ENCODE assay signal across 9 cellular contexts in genomic region chr9:122816163-122816867, GRCh38. TPM values are rescaled to one million over a fixed set of nuclear protein-coding genes. Genes with fewer than 3 reads are reported as not detected.
A peak's percentile ranks its signal among the peaks of the same experiment; 100 is the strongest.
DNase-seq lines count a peak whose midpoint lies in the region; ATAC-seq and TF ChIP-seq lines count a peak whose summit lies in the region.
"Had no signal": no experiment of that assay in that cellular context is flagged by ENCODE, and none has a peak within 500 bp of the region (broad histone marks: within the 10 kb centered on the region; RNA-seq: fewer than 3 reads in every experiment).

No MANE protein-coding gene starts in this region.

- no peaks in the 10 kb centered on the region for H3K27me3 ChIP-seq in SJCRH30
- H3K27me3 ChIP-seq: dorsolateral prefrontal cortex had no signal

- peaks cover 6% of the 10 kb centered on the region for H3K4me1 ChIP-seq in SJCRH30

- H3K27ac ChIP-seq in SJCRH30: no peak overlapping the region

- H3K4me3 ChIP-seq in SJCRH30: no peak overlapping the region

- no peaks in the 10 kb centered on the region for H3K9me3 Mint-ChIP-seq in effector memory CD8-positive, alpha-beta T cell

- H3K9me3 ChIP-seq in SJCRH30 (replicated peaks): no peaks in the 10 kb centered on the region

- H3K36me3 Mint-ChIP-seq in effector memory CD8-positive, alpha-beta T cell (ENCODE audit: insufficient read depth): peaks cover 22% of the 10 kb centered on the region

- peak overlapping the region; percentile 94 to 95 for H3K27ac Mint-ChIP-seq in effector memory CD8-positive, alpha-beta T cell

- peaks cover 19 to 20% of the 10 kb centered on the region in 2 donors for H3K4me1 Mint-ChIP-seq in effector memory CD8-positive, alpha-beta T cell (ENCODE audit: low read depth in 2 of 2)

- DNase-seq in activated CD4-positive, alpha-beta T cell treated with anti-CD3 and anti-CD28 coated beads for 4 hours: peak; percentile 35 to 40
- DNase-seq in effector memory CD8-positive, alpha-beta T cell: peak; percentile 14 to 20 (median 17)
- peak; percentile 20 for DNase-seq in stimulated activated CD4-positive, alpha-beta T cell treated with anti-CD3 and anti-CD28 coated beads, Interleukin-2, amount 100 ng/mL, for 4 hours (ENCODE audit: low read depth)
- DNase-seq in SJCRH30: no peak
- DNase-seq in GM10266 (ENCODE audit: extremely low spot score): no peak
- DNase-seq in iPS-NIHi11 (ENCODE audit: low spot score): no peak

- H3K27me3 Mint-ChIP-seq in effector memory CD8-positive, alpha-beta T cell: no peaks in the 10 kb centered on the region

- ATAC-seq in GM21423 (IDR thresholded peaks at IDR 0.05; ENCODE audit: unreplicated experiment) (peak; percentile 75), HG03175 (IDR thresholded peaks at IDR 0.05; ENCODE audit: unreplicated experiment) (no peak)
- ATAC-seq in effector memory CD8-positive, alpha-beta T cell (replicated peaks): peak; percentile 94

- peak overlapping the region; percentile 66 for H3K4me3 Mint-ChIP-seq in effector memory CD8-positive, alpha-beta T cell

- TF ChIP-seq CTCF in GM10266 (IDR thresholded peaks at IDR 0.05; ENCODE audit: control insufficient read depth, insufficient read depth, low read depth, missing control alignments): no peak

- H3K36me3 ChIP-seq in SJCRH30: peaks cover 34% of the 10 kb centered on the region

RNA-seq across cellular contexts. Expression of gene PDCL, which starts 12.1 kb away (rescaled TPM):
- total RNA-seq in SJCRH30 (2014; rRNA removed; shearing (Covaris generic)): 39.0 and 45.6 TPM in 2 replicates

RNA-seq across cellular contexts. Expression of gene OR1K1, which starts 16.4 kb away (rescaled TPM):
- not detected in 2 replicates for total RNA-seq in SJCRH30 (2014; rRNA removed; shearing (Covaris generic))
- total RNA-seq: dorsolateral prefrontal cortex had no signal

RNA-seq across cellular contexts. Expression of gene OR5C1, which starts 27.6 kb away (rescaled TPM):
- total RNA-seq in SJCRH30 (2014; rRNA removed; shearing (Covaris generic)): not detected in 2 replicates
- total RNA-seq: dorsolateral prefrontal cortex had no signal

Comparison
In these comparisons a context has a peak if more than half of its experiments do, and no peak if none do; other contexts are left out.
1. DNase-seq: peak in activated CD4-positive, alpha-beta T cell treated with anti-CD3 and anti-CD28 coated beads for 4 hours (2 of 2), effector memory CD8-positive, alpha-beta T cell (3 of 3) and stimulated activated CD4-positive, alpha-beta T cell treated with anti-CD3 and anti-CD28 coated beads, Interleukin-2, amount 100 ng/mL, for 4 hours (single experiment); none in SJCRH30 (0 of 2), GM10266 (single experiment) and iPS-NIHi11 (single experiment).